18 cellular contexts compared by ENCODE assay signal in the genomic region with DNA sequence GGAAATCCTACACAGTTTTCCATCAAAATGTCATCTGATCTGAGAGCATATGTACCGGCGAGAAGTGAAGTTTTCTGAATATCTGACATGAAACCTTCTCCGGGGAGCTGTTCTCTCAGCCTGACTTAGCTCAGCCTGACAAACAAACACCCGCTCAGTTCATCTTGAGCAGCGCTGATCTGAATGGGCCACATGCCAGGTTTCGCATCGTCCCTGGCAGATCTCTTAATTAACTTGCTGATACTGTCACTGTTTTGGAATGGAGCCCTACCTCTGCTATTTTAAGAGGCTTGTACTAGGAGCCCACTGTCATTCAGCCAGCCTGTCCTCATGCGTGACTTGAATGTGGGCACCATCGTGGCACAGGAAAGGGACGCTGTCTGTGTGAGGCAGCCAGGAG.
A peak's percentile ranks its signal among the peaks of the same experiment; 100 is the strongest.
DNase-seq lines count a peak whose midpoint lies in the region; ATAC-seq and TF ChIP-seq lines count a peak whose summit lies in the region.
"Had no signal": no experiment of that assay in that cellular context is flagged by ENCODE, and none has a peak within 500 bp of the region (broad histone marks: within the 10 kb centered on the region; RNA-seq: fewer than 3 reads in every experiment).

No MANE protein-coding gene starts in this region.

- peaks cover 3% of the 10 kb centered on the region for H3K27me3 Mint-ChIP-seq in endothelial cell (ENCODE audit: unreplicated experiment)
- H3K27me3 Mint-ChIP-seq: stimulated activated memory B cell treated with anti-CD40 and anti-IgM and Interleukin-4, amounts not matched to agents 10 μg/mL and 1 μg/mL and 100 μg/mL, for 72 hours had no signal

- no peaks in the 10 kb centered on the region for H3K36me3 ChIP-seq in BE2C
- no peaks in the 10 kb centered on the region for H3K36me3 ChIP-seq in left ventricle myocardium inferior
- no peaks in the 10 kb centered on the region for H3K36me3 ChIP-seq in SJCRH30
- H3K36me3 ChIP-seq: colonic mucosa, vagina had no signal

- H3K27me3 ChIP-seq in BE2C (no peaks in the 10 kb centered on the region), left ventricle myocardium inferior (ENCODE audit: low read depth) (no peaks in the 10 kb centered on the region), SJCRH30 (no peaks in the 10 kb centered on the region)
- H3K27me3 ChIP-seq: colonic mucosa, vagina had no signal

- no peak overlapping the region for H3K27ac Mint-ChIP-seq in endothelial cell (ENCODE audit: unreplicated experiment)
- H3K27ac Mint-ChIP-seq: activated naive CD8-positive, alpha-beta T cell treated with anti-CD3 and anti-CD28 coated beads, Interleukin-2, amount 10 ng/mL, durations not matched to agents 7 days and 5 days; GM23338; progenitor cell of endocrine pancreas; stimulated activated memory B cell treated with anti-CD40 and anti-IgM and Interleukin-4, amounts not matched to agents 10 μg/mL and 1 μg/mL and 100 μg/mL, for 72 hours; WTC11 had no signal

- DNase-seq in BE2C (peak; percentile 69), NCI-H1694 treated with DMSO at 0.1 percent for 48 hours (lab: John Stamatoyannopoulos, UW) (peak; percentile 75), SK-MEL-5 (ENCODE audit: low read depth, low spot score) (peak; percentile 17), left ventricle myocardium inferior (peak; percentile 76), endothelial cell (ENCODE audit: low spot score) (no peak), SJCRH30 (no peak), MV-4-11 (lab: John Stamatoyannopoulos, UW) (no peak)
- DNase-seq: activated naive CD8-positive, alpha-beta T cell treated with anti-CD3 and anti-CD28 coated beads, Interleukin-2, amount 10 ng/mL, durations not matched to agents 7 days and 5 days; colonic mucosa; DMS53; mesenchymal stem cell had no signal

- no peaks in the 10 kb centered on the region for H3K36me3 Mint-ChIP-seq in endothelial cell (ENCODE audit: low read depth, unreplicated experiment)
- H3K36me3 Mint-ChIP-seq: activated naive CD8-positive, alpha-beta T cell treated with anti-CD3 and anti-CD28 coated beads, Interleukin-2, amount 10 ng/mL, durations not matched to agents 7 days and 5 days; stimulated activated memory B cell treated with anti-CD40 and anti-IgM and Interleukin-4, amounts not matched to agents 10 μg/mL and 1 μg/mL and 100 μg/mL, for 72 hours; WTC11 had no signal

- intact Hi-C loops in left ventricle myocardium inferior (cut with micrococcal nuclease), result no loop called here

- H3K4me3 ChIP-seq in BE2C (ENCODE audit: low read depth, low read length) (peak overlapping the region; percentile 13; the same call in 1 of the 2 replicates), left ventricle myocardium inferior (no peak overlapping the region), SJCRH30 (no peak overlapping the region)
- H3K4me3 ChIP-seq: colonic mucosa, GM23338, vagina had no signal

- no peak overlapping the region for H3K4me3 Mint-ChIP-seq in endothelial cell (ENCODE audit: unreplicated experiment)
- H3K4me3 Mint-ChIP-seq: activated naive CD8-positive, alpha-beta T cell treated with anti-CD3 and anti-CD28 coated beads, Interleukin-2, amount 10 ng/mL, durations not matched to agents 7 days and 5 days; GM23338; stimulated activated memory B cell treated with anti-CD40 and anti-IgM and Interleukin-4, amounts not matched to agents 10 μg/mL and 1 μg/mL and 100 μg/mL, for 72 hours; WTC11 had no signal

- TF ChIP-seq CTCF in BE2C (IDR thresholded peaks at IDR 0.05; ENCODE audit: low read depth, low read length) (no peak), left ventricle myocardium inferior (IDR thresholded peaks at IDR 0.05; ENCODE audit: borderline replicate concordance) (no peak), endothelial cell (IDR thresholded peaks at IDR 0.05; ENCODE audit: unreplicated experiment) (no peak)

- no peaks in the 10 kb centered on the region for H3K9me3 ChIP-seq in BE2C
- no peaks in the 10 kb centered on the region for H3K9me3 ChIP-seq in left ventricle myocardium inferior (replicated peaks)
- no peaks in the 10 kb centered on the region for H3K9me3 ChIP-seq in SJCRH30 (replicated peaks)
- H3K9me3 ChIP-seq: colonic mucosa, vagina had no signal

- H3K9me3 Mint-ChIP-seq in endothelial cell (ENCODE audit: unreplicated experiment), result no peaks in the 10 kb centered on the region
- H3K9me3 Mint-ChIP-seq: activated naive CD8-positive, alpha-beta T cell treated with anti-CD3 and anti-CD28 coated beads, Interleukin-2, amount 10 ng/mL, durations not matched to agents 7 days and 5 days; GM23338; stimulated activated memory B cell treated with anti-CD40 and anti-IgM and Interleukin-4, amounts not matched to agents 10 μg/mL and 1 μg/mL and 100 μg/mL, for 72 hours; WTC11 had no signal

- in situ Hi-C loops in SK-MEL-5 (cut with HindIII; ENCODE audit: low pct_unique_long_range_greater_than_20kb, low sequenced_read_pairs), result no loop called here

- H3K27ac ChIP-seq in left ventricle myocardium inferior (replicated peaks) (no peak overlapping the region), SJCRH30 (no peak overlapping the region)
- H3K27ac ChIP-seq: colonic mucosa, HL-60, vagina had no signal

- H3K4me1 Mint-ChIP-seq in endothelial cell (ENCODE audit: unreplicated experiment), result no peaks in the 10 kb centered on the region
- H3K4me1 Mint-ChIP-seq: activated naive CD8-positive, alpha-beta T cell treated with anti-CD3 and anti-CD28 coated beads, Interleukin-2, amount 10 ng/mL, durations not matched to agents 7 days and 5 days; GM23338; stimulated activated memory B cell treated with anti-CD40 and anti-IgM and Interleukin-4, amounts not matched to agents 10 μg/mL and 1 μg/mL and 100 μg/mL, for 72 hours; WTC11 had no signal

- H3K4me1 ChIP-seq in BE2C (peaks cover 4% of the 10 kb centered on the region; the same call in 1 of the 2 replicates), left ventricle myocardium inferior (peaks cover 14% of the 10 kb centered on the region), SJCRH30 (no peaks in the 10 kb centered on the region)
- H3K4me1 ChIP-seq: colonic mucosa, vagina had no signal

- ATAC-seq in HG03520 (IDR thresholded peaks at IDR 0.05; ENCODE audit: unreplicated experiment), result no peak
- ATAC-seq: GM23338; stimulated activated memory B cell treated with anti-CD40 and anti-IgM and Interleukin-4, amounts not matched to agents 10 μg/mL and 1 μg/mL and 100 μg/mL, for 72 hours; WTC11 had no signal

Comparison
In these comparisons a context has a peak if more than half of its experiments do, and no peak if none do; other contexts are left out.
1. DNase-seq: peak in BE2C (single experiment), NCI-H1694 treated with DMSO at 0.1 percent for 48 hours (single experiment), SK-MEL-5 (single experiment) and left ventricle myocardium inferior (single experiment); none in endothelial cell (single experiment), SJCRH30 (0 of 2) and MV-4-11 (single experiment).